ENCODE assay signal across 7 cellular contexts in genomic region chr14:102819790-102820330, GRCh38. TPM values are rescaled to one million over a fixed set of nuclear protein-coding genes. Genes with fewer than 3 reads are reported as not detected.
A peak's percentile ranks its signal among the peaks of the same experiment; 100 is the strongest.
DNase-seq lines count a peak whose midpoint lies in the region; ATAC-seq and TF ChIP-seq lines count a peak whose summit lies in the region.

No MANE protein-coding gene starts in this region.

- no peak for TF ChIP-seq CTCF in activated B cell treated with CpG ODN at 0.5 μM for 24 hours (IDR thresholded peaks at IDR 0.05)
- TF ChIP-seq CTCF in GM20000 (IDR thresholded peaks at IDR 0.05; ENCODE audit: extremely low read depth, missing control alignments) = no peak

- intact Hi-C loops in activated B cell treated with CpG ODN at 0.5 μM for 24 hours (cut with micrococcal nuclease) = loop anchor here (2.0 kb wide), 1 partner anchor 41 kb away; no protein-coding TSS in a partner anchor
- intact Hi-C loops in naive thymus-derived CD4-positive, alpha-beta T cell (cut with micrococcal nuclease) = loop anchor here (2.0 to 5.0 kb wide), 3 partner anchors 15 to 43 kb away; partner anchors contain the start of gene TRAF3 (in 1 of the 2)

- peaks cover 84% of the 10 kb centered on the region for H3K4me1 Mint-ChIP-seq in activated B cell treated with CpG ODN at 0.5 μM for 24 hours
- peaks cover 56 to 90% (median 74%) of the 10 kb centered on the region in 7 donors for H3K4me1 Mint-ChIP-seq in naive thymus-derived CD4-positive, alpha-beta T cell

- peak overlapping the region; percentile 68 for H3K4me3 Mint-ChIP-seq in activated B cell treated with CpG ODN at 0.5 μM for 24 hours
- H3K4me3 Mint-ChIP-seq in naive thymus-derived CD4-positive, alpha-beta T cell = peak overlapping the region in 6 of 10 donors; percentile 3 to 81 (median 45)

- H3K4me1 ChIP-seq in naive thymus-derived CD4-positive, alpha-beta T cell (ENCODE audit: control insufficient read depth in 2 of 2, insufficient read depth in 2 of 2, low read length in 2 of 2) = peaks cover 16 to 27% of the 10 kb centered on the region in 2 donors

- CTCF ChIA-PET in activated B cell treated with CpG ODN at 0.5 μM for 24 hours (lab: Charles Lee) = interaction anchor here (1.1 to 2.2 kb wide), 2 partner anchors 45 to 126 kb away, joined by 3 to 8 read pairs; no protein-coding TSS in a partner anchor
- CTCF ChIA-PET in naive thymus-derived CD4-positive, alpha-beta T cell (lab: Charles Lee) = no interaction called here

- DNase-seq in activated B cell treated with CpG ODN at 0.5 μM for 24 hours (no peak), GM20000 (ENCODE audit: low spot score) (no peak), NCI-H128 (lab: John Stamatoyannopoulos, UW; ENCODE audit: unreplicated experiment) (no peak), C1 segment of cervical spinal cord (lab: John Stamatoyannopoulos, UW) (no peak)
- no peak for DNase-seq in naive thymus-derived CD4-positive, alpha-beta T cell

- H3K9me3 ChIP-seq in naive thymus-derived CD4-positive, alpha-beta T cell (ENCODE audit: control insufficient read depth in 2 of 3, low read length in 3 of 3) = no peaks in the 10 kb centered on the region

- H3K36me3 ChIP-seq in naive thymus-derived CD4-positive, alpha-beta T cell (ENCODE audit: control insufficient read depth in 2 of 3, insufficient read depth in 3 of 3, low read length in 3 of 3) = no peaks in the 10 kb centered on the region

- no peaks in the 10 kb centered on the region for H3K27me3 Mint-ChIP-seq in activated B cell treated with CpG ODN at 0.5 μM for 24 hours
- no peaks in the 10 kb centered on the region for H3K27me3 Mint-ChIP-seq in naive thymus-derived CD4-positive, alpha-beta T cell

- H3K9me3 Mint-ChIP-seq in activated B cell treated with CpG ODN at 0.5 μM for 24 hours = no peaks in the 10 kb centered on the region
- H3K9me3 Mint-ChIP-seq in naive thymus-derived CD4-positive, alpha-beta T cell = no peaks in the 10 kb centered on the region

- H3K4me3 ChIP-seq in naive thymus-derived CD4-positive, alpha-beta T cell (ENCODE audit: low read length) = no peak overlapping the region

- no peak overlapping the region for H3K27ac ChIP-seq in naive thymus-derived CD4-positive, alpha-beta T cell (ENCODE audit: low read depth, low read length)

- no peaks in the 10 kb centered on the region for H3K27me3 ChIP-seq in naive thymus-derived CD4-positive, alpha-beta T cell (ENCODE audit: control insufficient read depth in 2 of 2, insufficient read depth in 2 of 2, low read length in 2 of 2)

- H3K36me3 Mint-ChIP-seq in activated B cell treated with CpG ODN at 0.5 μM for 24 hours (ENCODE audit: low read depth) = peaks cover 45% of the 10 kb centered on the region
- peaks cover 6 to 27% (median 19%) of the 10 kb centered on the region in 5 donors for H3K36me3 Mint-ChIP-seq in naive thymus-derived CD4-positive, alpha-beta T cell

- ATAC-seq in GM19035 (IDR thresholded peaks at IDR 0.05; ENCODE audit: unreplicated experiment) (peak; percentile 14), HG02759 (IDR thresholded peaks at IDR 0.05; ENCODE audit: unreplicated experiment) (peak; percentile 15), activated B cell treated with CpG ODN at 0.5 μM for 24 hours (ENCODE audit: low read depth) (no peak)
- ATAC-seq in naive thymus-derived CD4-positive, alpha-beta T cell = peak; percentile 24

- peak overlapping the region; percentile 85 for H3K27ac Mint-ChIP-seq in activated B cell treated with CpG ODN at 0.5 μM for 24 hours
- peak overlapping the region in 6 of 9 donors; percentile 5 to 91 (median 23) for H3K27ac Mint-ChIP-seq in naive thymus-derived CD4-positive, alpha-beta T cell

- POLR2A ChIA-PET in activated B cell treated with CpG ODN at 0.5 μM for 24 hours (lab: Charles Lee) = interaction anchor here (0.9 to 1.4 kb wide), 3 partner anchors 17 to 46 kb away, joined by 3 read pairs; no protein-coding TSS in a partner anchor
- POLR2A ChIA-PET in naive thymus-derived CD4-positive, alpha-beta T cell (lab: Charles Lee) = no interaction called here

RNA-seq across cellular contexts. Expression of gene TRAF3, which starts 42.6 kb away (rescaled TPM):
- 120 and 124 TPM in 2 replicates for total RNA-seq in activated B cell treated with CpG ODN at 0.5 μM for 24 hours
- total RNA-seq in naive thymus-derived CD4-positive, alpha-beta T cell = 10 to 100 TPM; 27.7 to 74.4 (median 44.1) TPM
- polyA plus RNA-seq in naive thymus-derived CD4-positive, alpha-beta T cell = 10 to 100 TPM; 16.1 to 23.8 TPM
